18 cellular contexts compared by ENCODE assay signal in genomic region chr13:112481458-112481857, GRCh38.
"Had no signal": no experiment of that assay in that cellular context is flagged by ENCODE, and none has a peak within 500 bp of the region (broad histone marks: within the 10 kb centered on the region; RNA-seq: fewer than 3 reads in every experiment).

No MANE protein-coding gene starts in this region.

- H3K27ac Mint-ChIP-seq: activated naive CD8-positive, alpha-beta T cell treated with anti-CD3 and anti-CD28 coated beads, Interleukin-2, amount 10 ng/mL, durations not matched to agents 7 days and 5 days; activated T-helper 1 cell treated with anti-CD3 and anti-CD28 coated beads, Interleukin-12 subunit alpha, Interleukin-12 subunit beta, Interleukin-2, Interleukin-4 antibody, amounts not matched to agents 30 ng/mL and 10 ng/mL and 1 ng/mL, durations not matched to agents 14 hours and 24 hours and 36 hours; mesothelial cell of epicardium; natural killer cell treated with Interleukin-12 subunit alpha and Interleukin-12 subunit beta and Interleukin-15 and Interleukin-18, amount 100 ng/mL, for 72 hours had no signal

- H3K9me3 Mint-ChIP-seq: activated naive CD8-positive, alpha-beta T cell treated with anti-CD3 and anti-CD28 coated beads, Interleukin-2, amount 10 ng/mL, durations not matched to agents 7 days and 5 days; activated T-helper 1 cell treated with anti-CD3 and anti-CD28 coated beads, Interleukin-12 subunit alpha, Interleukin-12 subunit beta, Interleukin-2, Interleukin-4 antibody, amounts not matched to agents 30 ng/mL and 10 ng/mL and 1 ng/mL, durations not matched to agents 14 hours and 24 hours and 36 hours; natural killer cell treated with Interleukin-12 subunit alpha and Interleukin-12 subunit beta and Interleukin-15 and Interleukin-18, amount 100 ng/mL, for 72 hours had no signal

- DNase-seq: activated CD4-positive, alpha-beta T cell treated with anti-CD3 and anti-CD28 coated beads, Interleukin-2, amount 50 U/mL, for 1 hour; activated naive CD8-positive, alpha-beta T cell treated with anti-CD3 and anti-CD28 coated beads, Interleukin-2, amount 10 ng/mL, durations not matched to agents 7 days and 5 days; cortex of kidney; erythroblast; heart right ventricle; left lung; retina; spleen; stimulated activated CD8-positive, alpha-beta memory T cell treated with anti-CD3 and anti-CD28 coated beads, Interleukin-4, amount 100 ng/mL, for 48 hours; stimulated activated naive CD4-positive, alpha-beta T cell treated with Interleukin-2 at 50 U/mL for 16 hours; T-helper 1 cell; T-helper 9 cell; uterus had no signal

- H3K36me3 ChIP-seq: breast epithelium, uterus had no signal

- H3K4me1 Mint-ChIP-seq: activated naive CD8-positive, alpha-beta T cell treated with anti-CD3 and anti-CD28 coated beads, Interleukin-2, amount 10 ng/mL, durations not matched to agents 7 days and 5 days; mesothelial cell of epicardium had no signal

- H3K36me3 Mint-ChIP-seq: natural killer cell treated with Interleukin-12 subunit alpha and Interleukin-12 subunit beta and Interleukin-15 and Interleukin-18, amount 100 ng/mL, for 72 hours had no signal

- H3K4me3 ChIP-seq: breast epithelium, heart right ventricle, left lung, spleen, tibial nerve, uterus had no signal

- ATAC-seq: heart right ventricle; left lung; natural killer cell treated with Interleukin-12 subunit alpha and Interleukin-12 subunit beta and Interleukin-15 and Interleukin-18, amount 100 ng/mL, for 72 hours had no signal

- H3K9me3 ChIP-seq: uterus had no signal

- H3K4me1 ChIP-seq: breast epithelium, heart right ventricle, left lung, spleen, tibial nerve, uterus had no signal

- H3K27ac ChIP-seq: breast epithelium, heart right ventricle, left lung, spleen, tibial nerve, uterus had no signal

- H3K27me3 Mint-ChIP-seq: activated naive CD8-positive, alpha-beta T cell treated with anti-CD3 and anti-CD28 coated beads, Interleukin-2, amount 10 ng/mL, durations not matched to agents 7 days and 5 days; natural killer cell treated with Interleukin-12 subunit alpha and Interleukin-12 subunit beta and Interleukin-15 and Interleukin-18, amount 100 ng/mL, for 72 hours had no signal

- H3K27me3 ChIP-seq: breast epithelium, heart right ventricle, left lung, spleen, tibial nerve, uterus had no signal

- H3K4me3 Mint-ChIP-seq: activated naive CD8-positive, alpha-beta T cell treated with anti-CD3 and anti-CD28 coated beads, Interleukin-2, amount 10 ng/mL, durations not matched to agents 7 days and 5 days; activated T-helper 1 cell treated with anti-CD3 and anti-CD28 coated beads, Interleukin-12 subunit alpha, Interleukin-12 subunit beta, Interleukin-2, Interleukin-4 antibody, amounts not matched to agents 30 ng/mL and 10 ng/mL and 1 ng/mL, durations not matched to agents 14 hours and 24 hours and 36 hours; mesothelial cell of epicardium; natural killer cell treated with Interleukin-12 subunit alpha and Interleukin-12 subunit beta and Interleukin-15 and Interleukin-18, amount 100 ng/mL, for 72 hours had no signal
